ENCODE assay signal across 8 cellular contexts in genomic region chr2:68828887-68829708, GRCh38. TPM values are rescaled to one million over a fixed set of nuclear protein-coding genes. Genes with fewer than 3 reads are reported as not detected.
DNase-seq lines count a peak whose midpoint lies in the region; ATAC-seq and TF ChIP-seq lines count a peak whose summit lies in the region.

No MANE protein-coding gene starts in this region.

- POLR2A ChIA-PET in BJ (lab: Charles Lee): no interaction called here
- POLR2A ChIA-PET in T-cell (lab: Charles Lee): interaction anchor here (0.5 to 1.0 kb wide), 4 partner anchors 79 to 94 kb away, joined by 3 to 5 read pairs (median 4); partner anchors contain the start of gene ARHGAP25 (in 1 of the 2)

- no peaks in the 10 kb centered on the region for H3K9me2 ChIP-seq in Karpas-422 (replicated peaks; ENCODE audit: insufficient read depth, low read length)

- peak; percentile 82 for DNase-seq in BJ (ENCODE audit: low read depth)
- DNase-seq in Karpas-422: peak; percentile 91
- DNase-seq in T-cell: peak; percentile 45 to 85 (median 72)
- peak; percentile 86 to 98 for DNase-seq in ascending aorta (ENCODE audit: low spot score in 2 of 2)
- peak; percentile 96 for DNase-seq in left ventricle myocardium superior
- DNase-seq in renal cortical epithelial cell (ENCODE audit: low read depth): peak; percentile 96
- no peak for DNase-seq in NCI-H446 treated with DMSO at 0.1 percent for 48 hours (lab: John Stamatoyannopoulos, UW)

- no peak for TF ChIP-seq CTCF in BJ (IDR thresholded peaks at IDR 0.05; ENCODE audit: insufficient read depth, low read depth, low read length)
- TF ChIP-seq CTCF in ascending aorta (IDR thresholded peaks at IDR 0.05): peak in 1 of 3 experiments; percentile 21

- H3K27ac ChIP-seq in Karpas-422 (ENCODE audit: low read length) (peak overlapping the region; percentile 91), ascending aorta (peak overlapping the region; percentile 95 to 97)

- peaks cover 27% of the 10 kb centered on the region for H3K36me3 Mint-ChIP-seq in T-cell

- H3K9ac ChIP-seq in Karpas-422 (ENCODE audit: low read length): peak overlapping the region; percentile 55

- no peak overlapping the region for H2AFZ ChIP-seq in Karpas-422 (ENCODE audit: low read length)

- CTCF ChIA-PET in BJ (lab: Yijun Ruan, JAX) (interaction anchor here (1.0 to 1.9 kb wide), 3 partner anchors 10 to 97 kb away, joined by 3 to 13 read pairs (median 7); no protein-coding TSS in a partner anchor), T-cell (lab: Charles Lee) (interaction anchor here (0.5 to 2.2 kb wide), 12 partner anchors 8 to 669 kb away, joined by 3 to 13 read pairs (median 3); partner anchors contain the start of gene ARHGAP25 (in 1 of the 2))

- no peaks in the 10 kb centered on the region for H3K79me2 ChIP-seq in Karpas-422 (ENCODE audit: low read length)

- H3K36me3 ChIP-seq in BJ (ENCODE audit: control insufficient read depth, insufficient read depth, low read length) (no peaks in the 10 kb centered on the region), Karpas-422 (ENCODE audit: insufficient read depth, low read length) (peaks cover 29% of the 10 kb centered on the region; the same call in 1 of the 2 replicates), ascending aorta (no peaks in the 10 kb centered on the region)

- H3K4me1 ChIP-seq in Karpas-422 (ENCODE audit: low read length): peaks cover 87% of the 10 kb centered on the region
- H3K4me1 ChIP-seq in ascending aorta: peaks cover 28 to 45% of the 10 kb centered on the region in 2 donors

- peak; percentile 75 to 88 (median 82) for ATAC-seq in T-cell (replicated peaks in 1 of 4)
- ATAC-seq in left ventricle myocardium superior: peak; percentile 90
- ATAC-seq in GM21360 (IDR thresholded peaks at IDR 0.05; ENCODE audit: unreplicated experiment): no peak

- intact Hi-C loops in ascending aorta (cut with DNase I): no loop called here
- intact Hi-C loops in left ventricle myocardium superior (cut with micrococcal nuclease): no loop called here

- H3K9me3 ChIP-seq in Karpas-422 (ENCODE audit: low read length) (no peaks in the 10 kb centered on the region), ascending aorta (no peaks in the 10 kb centered on the region)

- peak overlapping the region; percentile 64 to 86 (median 64) for H3K4me3 Mint-ChIP-seq in T-cell

- no peaks in the 10 kb centered on the region for H4K20me1 ChIP-seq in Karpas-422 (ENCODE audit: insufficient read depth, low read depth, low read length)

- H3K27ac Mint-ChIP-seq in T-cell: peak overlapping the region; percentile 96 to 99

- H3K4me3 ChIP-seq in BJ (ENCODE audit: low read depth, low read length): no peak overlapping the region
- peak overlapping the region; percentile 22; the same call in 1 of the 2 replicates for H3K4me3 ChIP-seq in Karpas-422 (ENCODE audit: low read length)
- no peak overlapping the region for H3K4me3 ChIP-seq in ascending aorta

- H3K27me3 ChIP-seq in BJ (ENCODE audit: control insufficient read depth, insufficient read depth, low read length) (no peaks in the 10 kb centered on the region), Karpas-422 (ENCODE audit: low read length) (no peaks in the 10 kb centered on the region), ascending aorta (no peaks in the 10 kb centered on the region)

- peak overlapping the region; percentile 57 for H3K4me2 ChIP-seq in Karpas-422 (ENCODE audit: low read depth, low read length, poor library complexity, severe bottlenecking)

- no peaks in the 10 kb centered on the region for H3K27me3 Mint-ChIP-seq in T-cell

- peaks cover 63 to 81% (median 78%) of the 10 kb centered on the region in 3 donors for H3K4me1 Mint-ChIP-seq in T-cell

- no peaks in the 10 kb centered on the region for H3K9me3 Mint-ChIP-seq in T-cell

RNA-seq across cellular contexts. Expression of gene BMP10, which starts 42.1 kb away (rescaled TPM):
- polyA plus RNA-seq in BJ (2011; rRNA removed): not detected in 2 replicates
- not detected in 2 replicates for polyA minus RNA-seq in BJ (2011; rRNA and poly(A)+ RNA removed)
- not detected in 2 replicates for total RNA-seq in Karpas-422 (2014; rRNA removed; shearing (Covaris generic); ENCODE audit: low replicate concordance)
- not detected for total RNA-seq in T-cell
- not detected for total RNA-seq in ascending aorta
- 0.25 TPM for total RNA-seq in left ventricle myocardium superior
- total RNA-seq in renal cortical epithelial cell: not detected in 2 replicates
